Comparison of ENCODE assay signal across 2 cellular contexts in the genomic region with DNA sequence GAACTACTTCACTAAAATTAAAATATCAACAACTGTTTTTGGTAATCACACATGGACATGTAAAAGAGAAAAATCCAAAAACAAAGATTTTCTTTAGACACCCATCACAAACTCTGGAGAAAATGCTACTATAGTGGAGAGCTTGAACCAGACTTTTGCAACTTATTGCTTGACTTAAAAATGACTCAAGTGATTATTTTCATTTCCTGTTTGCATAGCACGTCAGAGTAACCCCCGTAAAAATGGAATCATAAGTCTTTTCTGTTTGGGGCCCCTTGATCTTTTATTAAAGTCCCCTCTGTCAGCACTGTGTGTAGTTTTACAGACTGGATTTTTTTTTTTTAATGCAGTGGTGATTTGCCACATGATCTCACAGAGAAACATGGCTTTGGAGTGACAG.
TF ChIP-seq lines count a peak whose summit lies in the region.

No MANE protein-coding gene starts in this region.

TF ChIP-seq in IMR-90, 13 proteins besides CTCF, POLR2A, EP300 and RAD21:
- TF ChIP-seq BHLHE40 (IDR thresholded peaks at IDR 0.05; ENCODE audit: low read depth, low read length) (no peak), MXI1 (IDR thresholded peaks at IDR 0.05; ENCODE audit: borderline replicate concordance, low read depth, low read length) (no peak), RCOR1 (IDR thresholded peaks at IDR 0.05; ENCODE audit: insufficient replicate concordance, low read length) (no peak), CEBPB (IDR thresholded peaks at IDR 0.05; ENCODE audit: low read depth, low read length) (peak; percentile 71), FOS (IDR thresholded peaks at IDR 0.05; ENCODE audit: low read depth, low read length) (no peak), CHD1 (IDR thresholded peaks at IDR 0.05; ENCODE audit: low read depth, low read length) (no peak), RFX5 (IDR thresholded peaks at IDR 0.05; ENCODE audit: low read depth, low read length) (no peak), MAFK (IDR thresholded peaks at IDR 0.05; ENCODE audit: low read depth, low read length) (no peak)
- TF ChIP-seq, protein P1, sequence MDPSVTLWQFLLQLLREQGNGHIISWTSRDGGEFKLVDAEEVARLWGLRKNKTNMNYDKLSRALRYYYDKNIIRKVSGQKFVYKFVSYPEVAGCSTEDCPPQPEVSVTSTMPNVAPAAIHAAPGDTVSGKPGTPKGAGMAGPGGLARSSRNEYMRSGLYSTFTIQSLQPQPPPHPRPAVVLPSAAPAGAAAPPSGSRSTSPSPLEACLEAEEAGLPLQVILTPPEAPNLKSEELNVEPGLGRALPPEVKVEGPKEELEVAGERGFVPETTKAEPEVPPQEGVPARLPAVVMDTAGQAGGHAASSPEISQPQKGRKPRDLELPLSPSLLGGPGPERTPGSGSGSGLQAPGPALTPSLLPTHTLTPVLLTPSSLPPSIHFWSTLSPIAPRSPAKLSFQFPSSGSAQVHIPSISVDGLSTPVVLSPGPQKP (IDR thresholded peaks at IDR 0.05; ENCODE audit: borderline replicate concordance, low read depth, low read length), result no peak
TF ChIP-seq in IMR-90: peak in this region for 1.

TF ChIP-seq in SK-N-SH, 30 proteins besides CTCF, POLR2A, EP300 and RAD21:
- TF ChIP-seq, protein P2, sequence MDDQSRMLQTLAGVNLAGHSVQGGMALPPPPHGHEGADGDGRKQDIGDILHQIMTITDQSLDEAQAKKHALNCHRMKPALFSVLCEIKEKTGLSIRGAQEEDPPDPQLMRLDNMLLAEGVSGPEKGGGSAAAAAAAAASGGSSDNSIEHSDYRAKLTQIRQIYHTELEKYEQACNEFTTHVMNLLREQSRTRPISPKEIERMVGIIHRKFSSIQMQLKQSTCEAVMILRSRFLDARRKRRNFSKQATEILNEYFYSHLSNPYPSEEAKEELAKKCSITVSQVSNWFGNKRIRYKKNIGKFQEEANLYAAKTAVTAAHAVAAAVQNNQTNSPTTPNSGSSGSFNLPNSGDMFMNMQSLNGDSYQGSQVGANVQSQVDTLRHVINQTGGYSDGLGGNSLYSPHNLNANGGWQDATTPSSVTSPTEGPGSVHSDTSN (IDR thresholded peaks at IDR 0.05), result no peak
- TF ChIP-seq JUND (IDR thresholded peaks at IDR 0.05) (no peak), GABPA (IDR thresholded peaks at IDR 0.05; ENCODE audit: low read depth) (no peak), SMC3 (IDR thresholded peaks at IDR 0.05; ENCODE audit: low read depth, low read length) (no peak), ELF1 (IDR thresholded peaks at IDR 0.05) (no peak), POLR2AphosphoS5 (IDR thresholded peaks at IDR 0.05; ENCODE audit: low read depth, low read length) (no peak), RCOR1 (IDR thresholded peaks at IDR 0.05; ENCODE audit: low read length) (no peak), GATA2 (CRISPR knock-in tag; IDR thresholded peaks at IDR 0.05) (no peak), YY1 (IDR thresholded peaks at IDR 0.05; ENCODE audit: low read depth) (no peak), RXRA (IDR thresholded peaks at IDR 0.05; ENCODE audit: borderline replicate concordance, low read depth) (no peak), RFX5 (IDR thresholded peaks at IDR 0.05; ENCODE audit: low read length) (no peak)
- TF ChIP-seq, protein P3, sequence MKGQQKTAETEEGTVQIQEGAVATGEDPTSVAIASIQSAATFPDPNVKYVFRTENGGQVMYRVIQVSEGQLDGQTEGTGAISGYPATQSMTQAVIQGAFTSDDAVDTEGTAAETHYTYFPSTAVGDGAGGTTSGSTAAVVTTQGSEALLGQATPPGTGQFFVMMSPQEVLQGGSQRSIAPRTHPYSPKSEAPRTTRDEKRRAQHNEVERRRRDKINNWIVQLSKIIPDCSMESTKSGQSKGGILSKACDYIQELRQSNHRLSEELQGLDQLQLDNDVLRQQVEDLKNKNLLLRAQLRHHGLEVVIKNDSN (IDR thresholded peaks at IDR 0.05; ENCODE audit: borderline replicate concordance, low read depth), result no peak
- TF ChIP-seq, protein P4, sequence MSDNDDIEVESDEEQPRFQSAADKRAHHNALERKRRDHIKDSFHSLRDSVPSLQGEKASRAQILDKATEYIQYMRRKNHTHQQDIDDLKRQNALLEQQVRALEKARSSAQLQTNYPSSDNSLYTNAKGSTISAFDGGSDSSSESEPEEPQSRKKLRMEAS (IDR thresholded peaks at IDR 0.05; ENCODE audit: low read depth), result no peak
- TF ChIP-seq, protein P5, sequence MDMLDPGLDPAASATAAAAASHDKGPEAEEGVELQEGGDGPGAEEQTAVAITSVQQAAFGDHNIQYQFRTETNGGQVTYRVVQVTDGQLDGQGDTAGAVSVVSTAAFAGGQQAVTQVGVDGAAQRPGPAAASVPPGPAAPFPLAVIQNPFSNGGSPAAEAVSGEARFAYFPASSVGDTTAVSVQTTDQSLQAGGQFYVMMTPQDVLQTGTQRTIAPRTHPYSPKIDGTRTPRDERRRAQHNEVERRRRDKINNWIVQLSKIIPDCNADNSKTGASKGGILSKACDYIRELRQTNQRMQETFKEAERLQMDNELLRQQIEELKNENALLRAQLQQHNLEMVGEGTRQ (IDR thresholded peaks at IDR 0.05; ENCODE audit: borderline replicate concordance, low read depth, low read length), result no peak
